ENCODE assay signal across 1 cellular context in genomic region chr9:130451509-130452388, GRCh38.
TF ChIP-seq lines count a peak whose summit lies in the region.

No MANE protein-coding gene starts in this region.

TF ChIP-seq in GM23338, 12 proteins besides CTCF, POLR2A, EP300 and RAD21 (continued from another document):
- TF ChIP-seq, protein P1, sequence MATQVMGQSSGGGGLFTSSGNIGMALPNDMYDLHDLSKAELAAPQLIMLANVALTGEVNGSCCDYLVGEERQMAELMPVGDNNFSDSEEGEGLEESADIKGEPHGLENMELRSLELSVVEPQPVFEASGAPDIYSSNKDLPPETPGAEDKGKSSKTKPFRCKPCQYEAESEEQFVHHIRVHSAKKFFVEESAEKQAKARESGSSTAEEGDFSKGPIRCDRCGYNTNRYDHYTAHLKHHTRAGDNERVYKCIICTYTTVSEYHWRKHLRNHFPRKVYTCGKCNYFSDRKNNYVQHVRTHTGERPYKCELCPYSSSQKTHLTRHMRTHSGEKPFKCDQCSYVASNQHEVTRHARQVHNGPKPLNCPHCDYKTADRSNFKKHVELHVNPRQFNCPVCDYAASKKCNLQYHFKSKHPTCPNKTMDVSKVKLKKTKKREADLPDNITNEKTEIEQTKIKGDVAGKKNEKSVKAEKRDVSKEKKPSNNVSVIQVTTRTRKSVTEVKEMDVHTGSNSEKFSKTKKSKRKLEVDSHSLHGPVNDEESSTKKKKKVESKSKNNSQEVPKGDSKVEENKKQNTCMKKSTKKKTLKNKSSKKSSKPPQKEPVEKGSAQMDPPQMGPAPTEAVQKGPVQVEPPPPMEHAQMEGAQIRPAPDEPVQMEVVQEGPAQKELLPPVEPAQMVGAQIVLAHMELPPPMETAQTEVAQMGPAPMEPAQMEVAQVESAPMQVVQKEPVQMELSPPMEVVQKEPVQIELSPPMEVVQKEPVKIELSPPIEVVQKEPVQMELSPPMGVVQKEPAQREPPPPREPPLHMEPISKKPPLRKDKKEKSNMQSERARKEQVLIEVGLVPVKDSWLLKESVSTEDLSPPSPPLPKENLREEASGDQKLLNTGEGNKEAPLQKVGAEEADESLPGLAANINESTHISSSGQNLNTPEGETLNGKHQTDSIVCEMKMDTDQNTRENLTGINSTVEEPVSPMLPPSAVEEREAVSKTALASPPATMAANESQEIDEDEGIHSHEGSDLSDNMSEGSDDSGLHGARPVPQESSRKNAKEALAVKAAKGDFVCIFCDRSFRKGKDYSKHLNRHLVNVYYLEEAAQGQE (IDR thresholded peaks at IDR 0.05; ENCODE audit: unreplicated experiment): no peak
- TF ChIP-seq NANOG (IDR thresholded peaks at IDR 0.05; ENCODE audit: borderline replicate concordance) (no peak), ZNF331 (CRISPR knock-in tag; IDR thresholded peaks at IDR 0.05; ENCODE audit: low read depth) (no peak), EZH2phosphoT487 (IDR thresholded peaks at IDR 0.05; ENCODE audit: unreplicated experiment) (no peak), CREB1 (CRISPR knock-in tag; IDR thresholded peaks at IDR 0.05; ENCODE audit: low read depth) (no peak)
